ENCODE assay signal across 17 cellular contexts in the genomic region with DNA sequence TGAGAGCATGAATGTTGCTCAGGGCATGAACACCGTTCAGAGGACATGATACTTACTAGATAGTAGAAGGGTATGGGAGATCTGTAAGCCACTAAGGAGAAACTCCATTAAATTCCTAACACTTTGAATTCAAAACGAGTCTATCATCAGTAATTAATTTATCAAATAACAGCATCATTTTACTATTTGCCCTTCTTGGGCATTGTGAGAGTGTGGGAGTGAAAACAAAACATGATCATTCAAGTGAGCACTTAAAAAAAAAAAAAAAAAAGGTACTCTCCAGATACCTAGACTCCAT. TPM values are rescaled to one million over a fixed set of nuclear protein-coding genes. Genes with fewer than 3 reads are reported as not detected.
DNase-seq lines count a peak whose midpoint lies in the region; ATAC-seq and TF ChIP-seq lines count a peak whose summit lies in the region.
"Had no signal": no experiment of that assay in that cellular context is flagged by ENCODE, and none has a peak within 500 bp of the region (broad histone marks: within the 10 kb centered on the region; RNA-seq: fewer than 3 reads in every experiment).

No MANE protein-coding gene starts in this region.

- no peak overlapping the region for H3K4me3 Mint-ChIP-seq in endodermal cell
- H3K4me3 Mint-ChIP-seq in type B pancreatic cell: no peak overlapping the region
- H3K4me3 Mint-ChIP-seq: activated T-helper 17 cell treated with anti-CD3 and anti-CD28 coated beads, Interleukin-2, amount 50 U/mL, for 72 hours; CD8-positive, alpha-beta T cell; natural killer cell treated with Interleukin-12 subunit alpha and Interleukin-12 subunit beta and Interleukin-15 and Interleukin-18, amount 100 ng/mL, for 72 hours had no signal

- H3K27me3 Mint-ChIP-seq in endodermal cell (ENCODE audit: insufficient read depth) (peaks cover 3% of the 10 kb centered on the region), type B pancreatic cell (peaks cover 8% of the 10 kb centered on the region)

- ATAC-seq in HG03064 (IDR thresholded peaks at IDR 0.05; ENCODE audit: low read depth, unreplicated experiment) (peak; percentile 19), HG02884 (IDR thresholded peaks at IDR 0.05; ENCODE audit: unreplicated experiment) (no peak)
- ATAC-seq: activated T-helper 17 cell treated with anti-CD3 and anti-CD28 coated beads, Interleukin-2, amount 50 U/mL, for 72 hours; CD8-positive, alpha-beta T cell; natural killer cell treated with Interleukin-12 subunit alpha and Interleukin-12 subunit beta and Interleukin-15 and Interleukin-18, amount 100 ng/mL, for 72 hours had no signal

- peaks cover 10% of the 10 kb centered on the region for H3K4me1 ChIP-seq in left ventricle myocardium inferior
- no peaks in the 10 kb centered on the region for H3K4me1 ChIP-seq in endodermal cell (ENCODE audit: control insufficient read depth, insufficient read depth, low read length)
- H3K4me1 ChIP-seq: lower lobe of right lung, upper lobe of right lung had no signal

- H3K9me3 Mint-ChIP-seq in endodermal cell: no peaks in the 10 kb centered on the region
- H3K9me3 Mint-ChIP-seq in type B pancreatic cell: no peaks in the 10 kb centered on the region
- H3K9me3 Mint-ChIP-seq: activated T-helper 17 cell treated with anti-CD3 and anti-CD28 coated beads, Interleukin-2, amount 50 U/mL, for 72 hours; CD8-positive, alpha-beta T cell; natural killer cell treated with Interleukin-12 subunit alpha and Interleukin-12 subunit beta and Interleukin-15 and Interleukin-18, amount 100 ng/mL, for 72 hours had no signal

- H3K4me3 ChIP-seq in left ventricle myocardium inferior: no peak overlapping the region
- no peak overlapping the region for H3K4me3 ChIP-seq in endodermal cell (ENCODE audit: low read length)
- H3K4me3 ChIP-seq: lower lobe of right lung, upper lobe of right lung had no signal

- DNase-seq in left ventricle myocardium inferior (no peak), cardiac septum (ENCODE audit: low spot score) (no peak), endodermal cell (no peak), type B pancreatic cell (ENCODE audit: extremely low spot score, unreplicated experiment) (no peak)
- no peak for DNase-seq in activated CD4-positive, alpha-beta T cell treated with anti-CD3 and anti-CD28 coated beads for 48 hours
- no peak for DNase-seq in activated CD4-positive, alpha-beta T cell treated with anti-CD3 and anti-CD28 coated beads, Interleukin-2, amount 50 U/mL, for 48 hours
- DNase-seq: CD8-positive, alpha-beta T cell; lower lobe of right lung; stimulated activated naive CD8-positive, alpha-beta T cell treated with anti-CD3 and anti-CD28 coated beads, Interleukin-15, Interleukin-2, amounts not matched to agents 100 U/mL and 50 U/mL, for 24 hours; upper lobe of right lung had no signal

- H3K27ac ChIP-seq in left ventricle myocardium inferior (replicated peaks) (no peak overlapping the region), endodermal cell (ENCODE audit: low read depth, low read length) (no peak overlapping the region)
- H3K27ac ChIP-seq: lower lobe of right lung, upper lobe of right lung, WERI-Rb-1 had no signal

- H3K9ac ChIP-seq in endodermal cell (ENCODE audit: extremely low read depth, low read length, poor library complexity, severe bottlenecking): no peak overlapping the region

- intact Hi-C loops in left ventricle myocardium inferior (cut with micrococcal nuclease): no loop called here
- intact Hi-C loops in cardiac septum (cut with DNase I): loop anchor here (2.0 to 5.0 kb wide), 4 partner anchors 56 to 286 kb away; no protein-coding TSS in a partner anchor

- H3K9me3 ChIP-seq in left ventricle myocardium inferior (replicated peaks): no peaks in the 10 kb centered on the region
- no peaks in the 10 kb centered on the region for H3K9me3 ChIP-seq in endodermal cell (ENCODE audit: control insufficient read depth, low read length)
- H3K9me3 ChIP-seq: lower lobe of right lung, upper lobe of right lung had no signal

- TF ChIP-seq CTCF in left ventricle myocardium inferior (IDR thresholded peaks at IDR 0.05; ENCODE audit: borderline replicate concordance): peak; percentile 5
- peak; percentile 6 for TF ChIP-seq CTCF in endodermal cell (conservative IDR thresholded peaks at IDR 0.05)
- peak; percentile 1 for TF ChIP-seq CTCF in type B pancreatic cell (conservative IDR thresholded peaks at IDR 0.05)

- H3K36me3 Mint-ChIP-seq in endodermal cell (ENCODE audit: low read depth) (no peaks in the 10 kb centered on the region), type B pancreatic cell (no peaks in the 10 kb centered on the region)
- H3K36me3 Mint-ChIP-seq: CD8-positive, alpha-beta T cell; natural killer cell treated with Interleukin-12 subunit alpha and Interleukin-12 subunit beta and Interleukin-15 and Interleukin-18, amount 100 ng/mL, for 72 hours had no signal

- H3K4me1 Mint-ChIP-seq in endodermal cell: peaks cover 6% of the 10 kb centered on the region
- peaks cover 3% of the 10 kb centered on the region for H3K4me1 Mint-ChIP-seq in type B pancreatic cell (ENCODE audit: unreplicated experiment)
- H3K4me1 Mint-ChIP-seq: activated T-helper 17 cell treated with anti-CD3 and anti-CD28 coated beads, Interleukin-2, amount 50 U/mL, for 72 hours had no signal

- H3K27me3 ChIP-seq in left ventricle myocardium inferior (ENCODE audit: low read depth) (no peaks in the 10 kb centered on the region), endodermal cell (ENCODE audit: control insufficient read depth, insufficient read depth, low read length, poor library complexity, severe bottlenecking) (no peaks in the 10 kb centered on the region)
- H3K27me3 ChIP-seq: upper lobe of right lung had no signal

- no peaks in the 10 kb centered on the region for H3K36me3 ChIP-seq in left ventricle myocardium inferior
- no peaks in the 10 kb centered on the region for H3K36me3 ChIP-seq in endodermal cell (ENCODE audit: control insufficient read depth, insufficient read depth, low read length)
- H3K36me3 ChIP-seq: lower lobe of right lung, upper lobe of right lung, WERI-Rb-1 had no signal

- H3K27ac Mint-ChIP-seq in endodermal cell: no peak overlapping the region
- H3K27ac Mint-ChIP-seq in type B pancreatic cell: no peak overlapping the region
- H3K27ac Mint-ChIP-seq: activated T-helper 17 cell treated with anti-CD3 and anti-CD28 coated beads, Interleukin-2, amount 50 U/mL, for 72 hours; CD8-positive, alpha-beta T cell; natural killer cell treated with Interleukin-12 subunit alpha and Interleukin-12 subunit beta and Interleukin-15 and Interleukin-18, amount 100 ng/mL, for 72 hours had no signal

- WGBS in endodermal cell (ENCODE audit: insufficient coverage in 1 of 2, insufficient read length in 1 of 2), 2 experiments: 40% methylated on average over 1 of the region's 2 CpGs; no CpG with 5 or more reads in 1 of the 2 experiments

RNA-seq across cellular contexts. Expression of gene ASB15, which starts 20.5 kb away (rescaled TPM):
- total RNA-seq in left ventricle myocardium inferior (76.8 TPM), cardiac septum (20.0 TPM), endodermal cell (not detected), type B pancreatic cell (ENCODE audit: low replicate concordance) (not detected in 2 replicates)
- not detected for polyA plus RNA-seq in endodermal cell (2013, experiment 1 of 2)
- not detected for polyA plus RNA-seq in endodermal cell (2013, experiment 2 of 2)
- total RNA-seq: activated T-helper 17 cell treated with anti-CD3 and anti-CD28 coated beads, Interleukin-2, amount 50 U/mL, for 72 hours; CD8-positive, alpha-beta T cell; lower lobe of right lung; natural killer cell treated with Interleukin-12 subunit alpha and Interleukin-12 subunit beta and Interleukin-15 and Interleukin-18, amount 100 ng/mL, for 72 hours; renal cortical epithelial cell; T-helper 1 cell treated with Interleukin-12 subunit alpha and Interleukin-12 subunit beta and Interleukin-4 antibody, amounts not matched to agents 30 ng/mL and 1 ng/mL, for 36 hours; upper lobe of right lung had no signal

RNA-seq across cellular contexts. Expression of gene NDUFA5, which starts 23.5 kb away (rescaled TPM):
- total RNA-seq in left ventricle myocardium inferior: 378 TPM
- 210 TPM for total RNA-seq in cardiac septum
- total RNA-seq in endodermal cell: 10 to 100 TPM; 48.6 to 52.3 TPM
- 62.4 TPM for polyA plus RNA-seq in endodermal cell (2013, experiment 1 of 2)
- 59.7 TPM for polyA plus RNA-seq in endodermal cell (2013, experiment 2 of 2)
- total RNA-seq in type B pancreatic cell (ENCODE audit: low replicate concordance): 85.8 and 99.1 TPM in 2 replicates

RNA-seq across cellular contexts. Expression of gene IQUB, which starts 46.7 kb away (rescaled TPM):
- 0.38 TPM for total RNA-seq in left ventricle myocardium inferior
- total RNA-seq in cardiac septum: 0.78 TPM
- 1 to 10 TPM in 1 of 2 donors, under 1 TPM in 1; 0.88 to 2.1 TPM for total RNA-seq in endodermal cell
- polyA plus RNA-seq in endodermal cell (2013, experiment 1 of 2): 1.2 TPM
- 1.6 TPM for polyA plus RNA-seq in endodermal cell (2013, experiment 2 of 2)
- 1.2 and 2.1 TPM in 2 replicates for total RNA-seq in type B pancreatic cell (ENCODE audit: low replicate concordance)
- total RNA-seq: CD8-positive, alpha-beta T cell had no signal

Comparison
In these comparisons a context has a peak if more than half of its experiments do, and no peak if none do; other contexts are left out.
1. RNA of gene ASB15, which starts 20.5 kb away (total RNA-seq): 76.8 TPM in left ventricle myocardium inferior (single experiment) and 20.0 TPM in cardiac septum (single experiment); not detected in endodermal cell and not detected in type B pancreatic cell; every median in the first group is over 10 times any median in the second.
2. Peak in every context shown above with its lines, with median percentiles within 50 percentile points of each other: CTCF ChIP-seq.